ENCODE assay signal across 1 cellular context in genomic region chr17:75091855-75092327, GRCh38.
TF ChIP-seq lines count a peak whose summit lies in the region.

No MANE protein-coding gene starts in this region.

TF ChIP-seq in WTC11, 78 proteins besides CTCF, POLR2A, EP300 and RAD21 (continued from another document):
- no peak for TF ChIP-seq AR (CRISPR knock-in tag; IDR thresholded peaks at IDR 0.05)
- no peak for TF ChIP-seq CDX4 (CRISPR knock-in tag; IDR thresholded peaks at IDR 0.05; ENCODE audit: borderline replicate concordance)
- TF ChIP-seq KAT7 (CRISPR knock-in tag; IDR thresholded peaks at IDR 0.05; ENCODE audit: borderline replicate concordance): no peak
- no peak for TF ChIP-seq ATF6 (CRISPR knock-in tag; IDR thresholded peaks at IDR 0.05)
- TF ChIP-seq RELA (CRISPR knock-in tag; IDR thresholded peaks at IDR 0.05; ENCODE audit: borderline replicate concordance): no peak
- TF ChIP-seq MLX (CRISPR knock-in tag; IDR thresholded peaks at IDR 0.05): no peak
- no peak for TF ChIP-seq USF2 (CRISPR knock-in tag; IDR thresholded peaks at IDR 0.05)
- no peak for TF ChIP-seq ZNF121 (CRISPR knock-in tag; IDR thresholded peaks at IDR 0.05)
- no peak for TF ChIP-seq NFATC4 (CRISPR knock-in tag; IDR thresholded peaks at IDR 0.05)
- TF ChIP-seq PRDM15 (CRISPR knock-in tag; IDR thresholded peaks at IDR 0.05): no peak
- TF ChIP-seq MYBL2 (CRISPR knock-in tag; IDR thresholded peaks at IDR 0.05): no peak
